Comparison of ENCODE assay signal across 11 cellular contexts in the genomic region with DNA sequence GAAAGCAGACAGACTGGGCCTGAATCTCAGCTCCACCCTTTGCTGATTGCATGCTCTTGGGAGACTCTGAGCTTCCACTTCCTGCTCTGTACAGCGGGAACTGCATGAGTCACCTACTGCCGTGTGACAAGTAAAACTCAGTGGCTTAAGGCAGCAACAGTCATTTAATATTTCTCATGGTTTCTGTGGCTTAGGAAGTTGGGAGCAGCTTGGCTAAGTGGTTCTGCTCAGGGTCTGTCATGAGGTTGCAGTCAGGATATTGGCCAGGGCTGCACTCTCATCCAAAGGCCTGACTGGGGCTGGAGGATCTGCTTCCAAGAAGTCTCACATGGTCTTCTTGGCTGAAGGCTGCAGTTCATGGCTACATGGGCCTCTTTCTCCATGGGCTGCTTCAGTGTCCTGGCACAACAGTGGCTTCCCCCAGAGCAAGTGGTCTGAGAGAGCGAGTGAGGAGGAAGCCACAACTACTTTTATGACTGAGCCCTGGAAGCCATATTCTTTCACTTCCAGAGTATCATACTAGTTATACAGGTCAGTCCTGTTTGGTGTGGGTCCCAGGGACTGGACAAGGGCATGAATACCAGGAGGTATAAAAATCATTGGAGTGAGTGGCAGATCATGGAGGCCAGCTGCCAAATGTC. TPM values are rescaled to one million over a fixed set of nuclear protein-coding genes. Genes with fewer than 3 reads are reported as not detected.
DNase-seq lines count a peak whose midpoint lies in the region; ATAC-seq, FAIRE-seq and TF ChIP-seq lines count a peak whose summit lies in the region.
"Had no signal": no experiment of that assay in that cellular context is flagged by ENCODE, and none has a peak within 500 bp of the region (broad histone marks: within the 10 kb centered on the region; RNA-seq: fewer than 3 reads in every experiment).

No MANE protein-coding gene starts in this region.

- peak; percentile 57 for DNase-seq in DMS53 (lab: John Stamatoyannopoulos, UW)
- DNase-seq in MG63, result peak; percentile 59
- DNase-seq in K562 (ENCODE audit: extremely low read depth in 1 of 4, low spot score in 3 of 4), result peak in 1 of 4 experiments; percentile 10
- DNase-seq in mesenchymal stem cell, result peak; percentile 65
- no peak for DNase-seq in T-helper 2 cell treated with Interferon-gamma antibody and Interleukin-4, amounts not matched to agents 5 μg/mL and 100 μg/mL, for 36 hours (ENCODE audit: low spot score)
- no peak for DNase-seq in COLO668 (lab: John Stamatoyannopoulos, UW; ENCODE audit: unreplicated experiment)
- DNase-seq: retina had no signal

- no peak overlapping the region for H3K4me3 ChIP-seq in MG63
- H3K4me3 ChIP-seq in K562, result no peak overlapping the region
- H3K4me3 ChIP-seq in mesenchymal stem cell (ENCODE audit: insufficient read depth in 1 of 2, low read depth in 1 of 2, low read length in 2 of 2), result no peak overlapping the region
- H3K4me3 ChIP-seq: hepatocyte, suprapubic skin had no signal

- no peaks in the 10 kb centered on the region for H3K79me2 ChIP-seq in K562 (ENCODE audit: control insufficient read depth, insufficient read depth, low read length)
- H3K79me2 ChIP-seq: hepatocyte had no signal

- POLR2A ChIA-PET in K562 (lab: Yijun Ruan, JAX), result interaction anchor here (0.6 to 1.5 kb wide), 3 partner anchors 9 to 164 kb away, joined by 3 read pairs; no protein-coding TSS in a partner anchor

- H3K27me3 ChIP-seq in MG63, result no peaks in the 10 kb centered on the region
- H3K27me3 ChIP-seq in K562 (ENCODE audit: control insufficient read depth in 2 of 2, insufficient read depth in 2 of 2, low read length in 2 of 2), result peaks cover 33 to 77% of the 10 kb centered on the region in 2 experiments; a peak in 4 of 5 replicates
- peaks cover 15 to 24% of the 10 kb centered on the region in 2 experiments for H3K27me3 ChIP-seq in mesenchymal stem cell (ENCODE audit: control insufficient read depth in 1 of 2, insufficient read depth in 1 of 2, low read length in 2 of 2)
- H3K27me3 ChIP-seq: hepatocyte had no signal

- intact Hi-C loops in K562 (cut with micrococcal nuclease), result no loop called here

- no peak overlapping the region for H2AK5ac ChIP-seq in mesenchymal stem cell (ENCODE audit: low read length, severe bottlenecking)

- H2AFZ ChIP-seq in K562 (ENCODE audit: low read depth, low read length), result no peak overlapping the region
- no peak overlapping the region for H2AFZ ChIP-seq in mesenchymal stem cell (ENCODE audit: low read depth, low read length)
- H2AFZ ChIP-seq: hepatocyte had no signal

- no peak overlapping the region for H4K91ac ChIP-seq in mesenchymal stem cell (ENCODE audit: low read length)

- H3K36me3 ChIP-seq in MG63, result no peaks in the 10 kb centered on the region
- no peaks in the 10 kb centered on the region for H3K36me3 ChIP-seq in K562 (ENCODE audit: control insufficient read depth, insufficient read depth, low read length)
- H3K36me3 ChIP-seq in mesenchymal stem cell (ENCODE audit: control insufficient read depth in 1 of 2, insufficient read depth in 2 of 2, low read depth in 1 of 2, low read length in 2 of 2), result no peaks in the 10 kb centered on the region
- H3K36me3 ChIP-seq: suprapubic skin had no signal

- TF ChIP-seq POLR2A in K562 (conservative IDR thresholded peaks at IDR 0.05), result no peak

- H3K9ac ChIP-seq in K562 (ENCODE audit: insufficient read depth in 1 of 2, low read depth in 2 of 2, low read length in 2 of 2) (no peak overlapping the region), mesenchymal stem cell (ENCODE audit: low read length) (no peak overlapping the region)

- no peak overlapping the region for H3K23ac ChIP-seq in mesenchymal stem cell (ENCODE audit: low read length in 2 of 2)

- WGBS in K562 (ENCODE audit: insufficient coverage, low coverage, missing lambda C conversion rate), result 3% methylated on average over 3 of the region's 3 CpGs
- 5% methylated on average over 2 of the region's 3 CpGs for WGBS in mesenchymal stem cell

- H3K79me1 ChIP-seq in mesenchymal stem cell (replicated peaks; ENCODE audit: low read length, poor library complexity, severe bottlenecking), result no peaks in the 10 kb centered on the region

- H3K27ac ChIP-seq in K562 (ENCODE audit: extremely low read depth, low read depth, low read length) (no peak overlapping the region), mesenchymal stem cell (ENCODE audit: low read length, poor library complexity, severe bottlenecking) (no peak overlapping the region)
- H3K27ac ChIP-seq: hepatocyte, suprapubic skin had no signal

- no peak for TF ChIP-seq RAD21 in K562 (CRISPR knock-in tag; conservative IDR thresholded peaks at IDR 0.05 in 1 of 2, IDR thresholded peaks at IDR 0.05 in 1 of 2)

- H2BK12ac ChIP-seq in mesenchymal stem cell (ENCODE audit: low read length in 2 of 2), result no peak overlapping the region

- CTCF ChIA-PET in K562 (lab: Yijun Ruan, JAX; ENCODE audit: low intra/inter-chr PET ratio), result no interaction called here

- FAIRE-seq in K562 (lab: Jason Lieb, UNC), result no peak

- H4K20me1 ChIP-seq in K562 (replicated peaks; ENCODE audit: control insufficient read depth, insufficient read depth, low read length), result no peaks in the 10 kb centered on the region; the same call in 1 of the 2 replicates

- H3K4me1 ChIP-seq in K562 (replicated peaks in 1 of 2; ENCODE audit: control insufficient read depth in 2 of 2, insufficient read depth in 2 of 2, low read length in 2 of 2), result peaks cover 0 to 5% of the 10 kb centered on the region in 2 experiments; a peak in 2 of 5 replicates
- H3K4me1 ChIP-seq in mesenchymal stem cell (ENCODE audit: control insufficient read depth, insufficient read depth, low read depth, low read length), result no peaks in the 10 kb centered on the region
- H3K4me1 ChIP-seq: suprapubic skin had no signal

- no peak overlapping the region for H3K4me3 Mint-ChIP-seq in T-helper 2 cell treated with Interferon-gamma antibody and Interleukin-4, amounts not matched to agents 5 μg/mL and 100 μg/mL, for 36 hours

- ATAC-seq in K562 (peak; percentile 65), HG03025 (IDR thresholded peaks at IDR 0.05; ENCODE audit: low FRiP score, unreplicated experiment) (no peak), HG03135 (IDR thresholded peaks at IDR 0.05; ENCODE audit: unreplicated experiment) (no peak)

- H3K9me3 Mint-ChIP-seq in T-helper 2 cell treated with Interferon-gamma antibody and Interleukin-4, amounts not matched to agents 5 μg/mL and 100 μg/mL, for 36 hours, result peaks cover 3% of the 10 kb centered on the region

- no peak overlapping the region for H3K4ac ChIP-seq in mesenchymal stem cell (ENCODE audit: low read depth in 1 of 2, low read length in 2 of 2)

- peaks cover 3% of the 10 kb centered on the region; the same call in 1 of the 2 replicates for H3K9me3 ChIP-seq in MG63
- no peaks in the 10 kb centered on the region for H3K9me3 ChIP-seq in K562 (replicated peaks; ENCODE audit: control insufficient read depth, insufficient read depth, low read depth, low read length)
- peaks cover 7% of the 10 kb centered on the region for H3K9me3 ChIP-seq in mesenchymal stem cell (ENCODE audit: control insufficient read depth, low read length)

- H4K8ac ChIP-seq in mesenchymal stem cell (ENCODE audit: low read length), result no peak overlapping the region

- H3K9me1 ChIP-seq in K562 (ENCODE audit: control insufficient read depth, insufficient read depth, low read length), result no peaks in the 10 kb centered on the region

- no peaks in the 10 kb centered on the region for H3K27me3 Mint-ChIP-seq in T-helper 2 cell treated with Interferon-gamma antibody and Interleukin-4, amounts not matched to agents 5 μg/mL and 100 μg/mL, for 36 hours (ENCODE audit: low read depth)

- no peaks in the 10 kb centered on the region for H3K4me1 Mint-ChIP-seq in T-helper 2 cell treated with Interferon-gamma antibody and Interleukin-4, amounts not matched to agents 5 μg/mL and 100 μg/mL, for 36 hours (ENCODE audit: low read depth)

- no TSS peak for BruUV-seq in K562 (replicated peaks; lab: Mats Ljungman, UMichigan)

- H2BK120ac ChIP-seq in mesenchymal stem cell (ENCODE audit: low read depth, low read length), result no peak overlapping the region

- no peak overlapping the region for H2BK15ac ChIP-seq in mesenchymal stem cell (ENCODE audit: low read depth, poor library complexity, severe bottlenecking)

- H3K27ac Mint-ChIP-seq in T-helper 2 cell treated with Interferon-gamma antibody and Interleukin-4, amounts not matched to agents 5 μg/mL and 100 μg/mL, for 36 hours, result no peak overlapping the region

- no peak overlapping the region for H3K14ac ChIP-seq in mesenchymal stem cell (ENCODE audit: low read length in 2 of 2)

- TF ChIP-seq CTCF in K562 (IDR thresholded peaks at IDR 0.05 in 2 of 3, conservative IDR thresholded peaks at IDR 0.05 in 1 of 3; ENCODE audit: insufficient read depth in 2 of 3, low read depth in 1 of 3, low read length in 3 of 3), result no peak

- H2BK5ac ChIP-seq in mesenchymal stem cell (ENCODE audit: low read depth, low read length, poor library complexity, severe bottlenecking), result no peak overlapping the region

- no peak overlapping the region for H3K18ac ChIP-seq in mesenchymal stem cell (ENCODE audit: low read depth in 1 of 2, low read length in 2 of 2)

- in situ Hi-C loops in K562 (cut with MboI), result no loop called here

- no peak for TF ChIP-seq EP300 in K562 (IDR thresholded peaks at IDR 0.05; ENCODE audit: low read length)

- no peaks in the 10 kb centered on the region for H3K36me3 Mint-ChIP-seq in T-helper 2 cell treated with Interferon-gamma antibody and Interleukin-4, amounts not matched to agents 5 μg/mL and 100 μg/mL, for 36 hours (ENCODE audit: low read depth)

- no peak overlapping the region for H3K4me2 ChIP-seq in K562 (ENCODE audit: insufficient read depth, low read length)
- no peak overlapping the region for H3K4me2 ChIP-seq in mesenchymal stem cell (ENCODE audit: low read length, poor library complexity, severe bottlenecking)
- H3K4me2 ChIP-seq: hepatocyte had no signal

RNA-seq across cellular contexts. Expression of a gene that starts 49.7 kb away (rescaled TPM):
- 0.84 and 1.8 TPM in 2 replicates for total RNA-seq in MG63 (2014; rRNA removed; shearing (Covaris generic); ENCODE audit: low replicate concordance)
- 0.21 TPM in 1 of 2 replicates, not detected in the other for total RNA-seq in K562 (2011; cell fraction: chromatin; rRNA removed; ENCODE audit: low replicate concordance)
- 0.33 and 0.39 TPM in 2 replicates for total RNA-seq in K562 (2011; cell fraction: nucleolus; rRNA removed)
- total RNA-seq in K562 (2011; cell fraction: nucleoplasm; rRNA removed), result not detected in 2 replicates
- total RNA-seq in K562 (2014; rRNA removed) (0.14 and 0.49 TPM in 2 replicates), K562 (2014; rRNA removed; fragmentation: Illumina TruSeq; extraction: Trizol) (0.06 and 0.07 TPM in 2 replicates), K562 (2015; rRNA removed; fragmentation: Illumina TruSeq; extraction: Trizol) (0.26 and 0.36 TPM in 2 replicates), K562 (2021) (0.29 and 0.83 TPM in 2 replicates)
- polyA plus RNA-seq in K562 (2011; rRNA removed) (0.04 and 0.05 TPM in 2 replicates), K562 (2014; fragmentation: Illumina TruSeq; extraction: Trizol) (0.10 and 0.18 TPM in 2 replicates), K562 (2014; fragmentation: Nextera tagmentation; extraction: Ambion mirVana) (under 1 TPM in 1 of 2 experiments, not detected in 1; 0.03 TPM), K562 (2014; rRNA removed) (0.11 and 0.36 TPM in 2 replicates)
- 0.10 and 0.46 TPM in 2 replicates for polyA plus RNA-seq in K562 (2011; cell fraction: cytosol; rRNA removed)
- polyA plus RNA-seq in K562 (2011; cell fraction: nucleus; rRNA removed), result 0.06 and 0.18 TPM in 2 replicates
- polyA plus RNA-seq in K562 (2012), result 0.35 and 0.40 TPM in 2 replicates
- polyA minus RNA-seq in K562 (2011; rRNA and poly(A)+ RNA removed), result 0.06 TPM in 1 of 2 replicates, not detected in the other
- 0.29 TPM in 1 of 2 replicates, not detected in the other for polyA minus RNA-seq in K562 (2011; cell fraction: cytosol; rRNA and poly(A)+ RNA removed)
- 0.40 and 0.56 TPM in 2 replicates for polyA minus RNA-seq in K562 (2011; cell fraction: nucleus; rRNA and poly(A)+ RNA removed)
- 2.8 TPM for polyA plus RNA-seq in mesenchymal stem cell (2013, experiment 1 of 2)
- 2.5 TPM for polyA plus RNA-seq in mesenchymal stem cell (2013, experiment 2 of 2)

Comparison
In these comparisons a context has a peak if more than half of its experiments do, and no peak if none do; other contexts are left out.
1. DNase-seq: peak in DMS53 (single experiment), MG63 (single experiment) and mesenchymal stem cell (single experiment); none in T-helper 2 cell treated with Interferon-gamma antibody and Interleukin-4, amounts not matched to agents 5 μg/mL and 100 μg/mL, for 36 hours (single experiment) and COLO668 (single experiment).